ENCODE assay signal across 21 cellular contexts in the genomic region with DNA sequence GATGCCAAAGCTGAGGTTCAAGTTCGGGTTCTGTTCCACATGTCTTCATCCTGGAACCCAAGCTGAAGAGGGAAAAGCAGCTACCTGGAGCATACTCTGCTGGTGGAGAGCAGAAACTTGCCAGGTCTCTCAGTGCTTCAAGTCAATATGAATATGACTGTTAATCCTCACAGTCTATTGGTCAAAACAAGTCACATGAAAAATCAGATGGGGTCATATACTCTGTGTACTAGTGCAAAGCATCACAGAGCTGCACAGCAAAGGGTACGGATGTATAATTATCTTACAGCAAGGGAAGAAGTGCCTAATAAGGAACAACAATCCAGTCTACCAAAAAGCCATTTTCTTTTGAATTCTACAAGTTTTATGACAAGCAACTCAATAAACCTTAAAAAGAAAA. TPM values are rescaled to one million over a fixed set of nuclear protein-coding genes. Genes with fewer than 3 reads are reported as not detected.
DNase-seq lines count a peak whose midpoint lies in the region; ATAC-seq and TF ChIP-seq lines count a peak whose summit lies in the region.
"Had no signal": no experiment of that assay in that cellular context is flagged by ENCODE, and none has a peak within 500 bp of the region (broad histone marks: within the 10 kb centered on the region; RNA-seq: fewer than 3 reads in every experiment).

No MANE protein-coding gene starts in this region.

- peak overlapping the region in 4 of 7 donors; percentile 53 to 65 (median 56) for H3K27ac Mint-ChIP-seq in CD4-positive, alpha-beta memory T cell
- H3K27ac Mint-ChIP-seq in activated T-helper 17 cell treated with anti-CD3 and anti-CD28 coated beads, Interleukin-2, amount 50 U/mL, for 72 hours: peak overlapping the region; percentile 63
- H3K27ac Mint-ChIP-seq: activated CD4-positive, alpha-beta T cell treated with anti-CD3 and anti-CD28 coated beads for 36 hours had no signal

- H3K27me3 Mint-ChIP-seq in CD4-positive, alpha-beta memory T cell: no peaks in the 10 kb centered on the region
- no peaks in the 10 kb centered on the region for H3K27me3 Mint-ChIP-seq in activated T-helper 17 cell treated with anti-CD3 and anti-CD28 coated beads, Interleukin-2, amount 50 U/mL, for 72 hours
- H3K27me3 Mint-ChIP-seq: activated CD4-positive, alpha-beta T cell treated with anti-CD3 and anti-CD28 coated beads for 36 hours had no signal

- CTCF ChIA-PET in CD4-positive, alpha-beta memory T cell (lab: Charles Lee; ENCODE audit: partially characterized antibody): interaction anchor here (0.9 to 2.3 kb wide), 2 partner anchors 11 to 14 kb away, joined by 4 to 20 read pairs; a partner anchor contains a TSS

- peaks cover 55% of the 10 kb centered on the region for H3K4me1 ChIP-seq in CD4-positive, alpha-beta memory T cell (ENCODE audit: insufficient read depth, low read length)
- H3K4me1 ChIP-seq in lower lobe of right lung: peaks cover 45% of the 10 kb centered on the region

- H3K27ac ChIP-seq in CD4-positive, alpha-beta memory T cell (ENCODE audit: low read depth, low read length): no peak overlapping the region
- H3K27ac ChIP-seq in lower lobe of right lung: peak overlapping the region; percentile 20

- DNase-seq in CD4-positive, alpha-beta memory T cell: no peak
- DNase-seq in lower lobe of right lung: no peak
- DNase-seq in activated T-cell treated with anti-CD3 and anti-CD28 coated beads for 4 hours: no peak
- DNase-seq in NCI-H510A (lab: John Stamatoyannopoulos, UW): no peak
- no peak for DNase-seq in amniotic stem cell (lab: John Stamatoyannopoulos, UW)
- DNase-seq: activated CD4-positive, alpha-beta T cell treated with anti-CD3 and anti-CD28 coated beads for 36 hours; activated CD8-positive, alpha-beta memory T cell treated with anti-CD3 and anti-CD28 coated beads, Interleukin-2, amount 50 U/mL, for 4 hours; activated naive CD4-positive, alpha-beta T cell; aorta; COR-L47; mucosa of descending colon; NCI-H2029 treated with DMSO at 0.1 percent for 48 hours; NCI-H510A treated with DMSO at 0.1 percent for 48 hours; retina; stimulated activated CD8-positive, alpha-beta memory T cell treated with anti-CD3 and anti-CD28 coated beads, Interleukin-4, amount 100 ng/mL, for 48 hours had no signal

- intact Hi-C loops in CD4-positive, alpha-beta memory T cell (cut with micrococcal nuclease): loop anchor here (1.0 kb wide), 1 partner anchor 11 kb away; no protein-coding TSS in a partner anchor
- intact Hi-C loops in lower lobe of right lung (cut with DNase I): no loop called here

- no peak for TF ChIP-seq CTCF in lower lobe of right lung (IDR thresholded peaks at IDR 0.05)

- peak overlapping the region in 1 of 8 donors; percentile 43 for H3K4me3 Mint-ChIP-seq in CD4-positive, alpha-beta memory T cell
- H3K4me3 Mint-ChIP-seq in activated T-helper 17 cell treated with anti-CD3 and anti-CD28 coated beads, Interleukin-2, amount 50 U/mL, for 72 hours: no peak overlapping the region
- H3K4me3 Mint-ChIP-seq: activated CD4-positive, alpha-beta T cell treated with anti-CD3 and anti-CD28 coated beads for 36 hours had no signal

- H3K36me3 ChIP-seq in CD4-positive, alpha-beta memory T cell (ENCODE audit: insufficient read depth, low read length): no peaks in the 10 kb centered on the region
- H3K36me3 ChIP-seq in lower lobe of right lung: peaks cover 6% of the 10 kb centered on the region
- H3K36me3 ChIP-seq: HAP-1 had no signal

- no peaks in the 10 kb centered on the region for H3K9me3 Mint-ChIP-seq in CD4-positive, alpha-beta memory T cell
- no peaks in the 10 kb centered on the region for H3K9me3 Mint-ChIP-seq in activated T-helper 17 cell treated with anti-CD3 and anti-CD28 coated beads, Interleukin-2, amount 50 U/mL, for 72 hours

- H3K9me3 ChIP-seq in CD4-positive, alpha-beta memory T cell (ENCODE audit: control insufficient read depth in 1 of 2, low read length in 2 of 2): no peaks in the 10 kb centered on the region
- no peaks in the 10 kb centered on the region for H3K9me3 ChIP-seq in lower lobe of right lung
- H3K9me3 ChIP-seq: HAP-1, mucosa of descending colon had no signal

- peaks cover 56 to 76% (median 61%) of the 10 kb centered on the region in 4 donors for H3K4me1 Mint-ChIP-seq in CD4-positive, alpha-beta memory T cell
- peaks cover 49% of the 10 kb centered on the region for H3K4me1 Mint-ChIP-seq in activated T-helper 17 cell treated with anti-CD3 and anti-CD28 coated beads, Interleukin-2, amount 50 U/mL, for 72 hours

- H3K36me3 Mint-ChIP-seq in CD4-positive, alpha-beta memory T cell: peaks cover 25 to 34% of the 10 kb centered on the region in 2 donors
- H3K36me3 Mint-ChIP-seq in activated T-helper 17 cell treated with anti-CD3 and anti-CD28 coated beads, Interleukin-2, amount 50 U/mL, for 72 hours (ENCODE audit: low read depth): peaks cover 63% of the 10 kb centered on the region

- H3K27me3 ChIP-seq in CD4-positive, alpha-beta memory T cell (ENCODE audit: insufficient read depth, low read length): no peaks in the 10 kb centered on the region
- H3K27me3 ChIP-seq in lower lobe of right lung (ENCODE audit: low read depth): no peaks in the 10 kb centered on the region

- POLR2A ChIA-PET in CD4-positive, alpha-beta memory T cell (lab: Charles Lee; ENCODE audit: partially characterized antibody): interaction anchor here (2.4 kb wide), 1 partner anchor 11 kb away, joined by 25 read pairs; a partner anchor contains a TSS

- no peak overlapping the region for H3K4me3 ChIP-seq in CD4-positive, alpha-beta memory T cell (ENCODE audit: low read length in 2 of 2)
- no peak overlapping the region for H3K4me3 ChIP-seq in lower lobe of right lung
- H3K4me3 ChIP-seq: HAP-1, mucosa of descending colon had no signal

- ATAC-seq in GM21367 (IDR thresholded peaks at IDR 0.05; ENCODE audit: unreplicated experiment) (peak; percentile 22), lower lobe of right lung (no peak), GM21619 (IDR thresholded peaks at IDR 0.05; ENCODE audit: unreplicated experiment) (no peak)
- no peak for ATAC-seq in activated T-helper 17 cell treated with anti-CD3 and anti-CD28 coated beads, Interleukin-2, amount 50 U/mL, for 72 hours (replicated peaks)
- ATAC-seq: activated CD4-positive, alpha-beta T cell treated with anti-CD3 and anti-CD28 coated beads for 36 hours; left lobe of liver had no signal

RNA-seq across cellular contexts. Expression of a gene that starts 11.6 kb away (rescaled TPM):
- total RNA-seq in CD4-positive, alpha-beta memory T cell: 10 to 100 TPM; 73.6 to 75.1 TPM
- 10 to 100 TPM; 16.9 to 53.5 TPM for polyA plus RNA-seq in CD4-positive, alpha-beta memory T cell
- 10 to 100 TPM; 44.6 to 59.9 TPM for total RNA-seq in activated T-helper 17 cell treated with anti-CD3 and anti-CD28 coated beads, Interleukin-2, amount 50 U/mL, for 72 hours
- 64.4 TPM for total RNA-seq in lower lobe of right lung

RNA-seq across cellular contexts. Expression of a gene that starts 53.0 kb away (rescaled TPM):
- total RNA-seq in CD4-positive, alpha-beta memory T cell: under 1 TPM in 1 of 2 experiments, not detected in 1; 0.14 TPM
- under 1 TPM in 1 of 2 donors, not detected in 1; 0.20 TPM for polyA plus RNA-seq in CD4-positive, alpha-beta memory T cell
- total RNA-seq in activated T-helper 17 cell treated with anti-CD3 and anti-CD28 coated beads, Interleukin-2, amount 50 U/mL, for 72 hours: under 1 TPM in 1 of 2 donors, not detected in 1; 0.09 TPM
- 2.8 TPM for total RNA-seq in lower lobe of right lung
- total RNA-seq: activated CD4-positive, alpha-beta T cell treated with anti-CD3 and anti-CD28 coated beads for 36 hours; IMR-90 had no signal
- polyA plus RNA-seq: IMR-90 had no signal
